Comparison of ENCODE assay signal across 21 cellular contexts in the genomic region with DNA sequence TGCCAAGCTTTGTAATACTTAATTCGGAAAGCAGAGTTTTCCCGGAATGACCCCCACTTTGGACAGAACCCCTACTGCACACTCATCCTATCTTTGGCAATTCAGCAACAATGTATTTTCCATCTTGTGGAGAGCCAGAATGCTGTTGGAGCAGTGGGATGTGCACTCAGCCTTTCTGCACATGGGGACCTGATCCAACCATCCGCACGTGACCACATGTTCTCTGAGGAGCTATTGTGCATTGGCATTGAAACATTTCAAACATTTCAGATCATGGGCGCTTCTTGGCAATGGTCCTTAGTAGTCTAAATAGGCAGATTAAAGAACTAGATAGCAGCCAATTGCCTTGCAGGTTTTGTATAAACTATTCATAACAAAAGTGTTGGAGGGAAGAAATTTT.
"Had no signal": no experiment of that assay in that cellular context is flagged by ENCODE, and none has a peak within 500 bp of the region (broad histone marks: within the 10 kb centered on the region; RNA-seq: fewer than 3 reads in every experiment).

No MANE protein-coding gene starts in this region.

- H3K27me3 ChIP-seq: esophagus squamous epithelium, gastrocnemius medialis, heart right ventricle, ovary, tibial nerve had no signal

- H3K27me3 Mint-ChIP-seq: dendritic cell treated with granulocyte-macrophage colony-stimulating factor and Interleukin-4, amounts not matched to agents 40 ng/mL and 50 ng/mL, for 4 days had no signal

- ATAC-seq: effector memory CD8-positive, alpha-beta T cell; gastrocnemius medialis; heart right ventricle; mucosa of descending colon; natural killer cell; right cardiac atrium; stimulated activated effector memory CD8-positive, alpha-beta T cell treated with anti-CD3 and anti-CD28 coated beads, Interleukin-12 subunit alpha, Interleukin-12 subunit beta, amount 100 ng/mL, for 72 hours had no signal

- H3K4me3 Mint-ChIP-seq: dendritic cell treated with granulocyte-macrophage colony-stimulating factor and Interleukin-4, amounts not matched to agents 40 ng/mL and 50 ng/mL, for 4 days; effector memory CD8-positive, alpha-beta T cell; natural killer cell; neural crest cell; stimulated activated effector memory CD8-positive, alpha-beta T cell treated with anti-CD3 and anti-CD28 coated beads, Interleukin-12 subunit alpha, Interleukin-12 subunit beta, amount 100 ng/mL, for 72 hours; stimulated activated naive CD8-positive, alpha-beta T cell treated with anti-CD3 and anti-CD28 coated beads, Interleukin-15, Interleukin-2, amounts not matched to agents 100 ng/mL and 50 ng/mL, for 24 hours had no signal

- H3K4me1 Mint-ChIP-seq: natural killer cell; stimulated activated effector memory CD8-positive, alpha-beta T cell treated with anti-CD3 and anti-CD28 coated beads, Interleukin-12 subunit alpha, Interleukin-12 subunit beta, amount 100 ng/mL, for 72 hours had no signal

- H3K36me3 Mint-ChIP-seq: natural killer cell; stimulated activated effector memory CD8-positive, alpha-beta T cell treated with anti-CD3 and anti-CD28 coated beads, Interleukin-12 subunit alpha, Interleukin-12 subunit beta, amount 100 ng/mL, for 72 hours had no signal

- H3K36me3 ChIP-seq: esophagus squamous epithelium, gastrocnemius medialis, heart right ventricle, ovary, tibial nerve had no signal

- H3K9me3 ChIP-seq: gastrocnemius medialis, ovary had no signal

- H3K27ac ChIP-seq: epithelial cell of prostate, gastrocnemius medialis, heart right ventricle, ovary had no signal

- DNase-seq: cerebellar nuclear complex; effector memory CD8-positive, alpha-beta T cell; esophagus squamous epithelium; gastrocnemius medialis; heart right ventricle; hypothalamus; kidney glomerular epithelial cell; mucosa of descending colon; natural killer cell; nucleus accumbens; ovary; right cardiac atrium; stimulated activated CD4-positive, alpha-beta T cell treated with anti-CD3 and anti-CD28 coated beads, Interleukin-4, amount 100 ng/mL, for 1 hour; stimulated activated CD8-positive, alpha-beta memory T cell treated with anti-CD3 and anti-CD28 coated beads, Interleukin-4, amount 100 ng/mL, for 48 hours had no signal

- H3K4me3 ChIP-seq: esophagus squamous epithelium, gastrocnemius medialis, heart right ventricle, mucosa of descending colon, ovary, smooth muscle cell, tibial nerve had no signal

- H3K27ac Mint-ChIP-seq: dendritic cell treated with granulocyte-macrophage colony-stimulating factor and Interleukin-4, amounts not matched to agents 40 ng/mL and 50 ng/mL, for 4 days; effector memory CD8-positive, alpha-beta T cell; natural killer cell; stimulated activated effector memory CD8-positive, alpha-beta T cell treated with anti-CD3 and anti-CD28 coated beads, Interleukin-12 subunit alpha, Interleukin-12 subunit beta, amount 100 ng/mL, for 72 hours; stimulated activated naive CD8-positive, alpha-beta T cell treated with anti-CD3 and anti-CD28 coated beads, Interleukin-15, Interleukin-2, amounts not matched to agents 100 ng/mL and 50 ng/mL, for 24 hours had no signal

- H3K9me3 Mint-ChIP-seq: dendritic cell treated with granulocyte-macrophage colony-stimulating factor and Interleukin-4, amounts not matched to agents 40 ng/mL and 50 ng/mL, for 4 days; effector memory CD8-positive, alpha-beta T cell; natural killer cell; stimulated activated effector memory CD8-positive, alpha-beta T cell treated with anti-CD3 and anti-CD28 coated beads, Interleukin-12 subunit alpha, Interleukin-12 subunit beta, amount 100 ng/mL, for 72 hours; stimulated activated naive CD8-positive, alpha-beta T cell treated with anti-CD3 and anti-CD28 coated beads, Interleukin-15, Interleukin-2, amounts not matched to agents 100 ng/mL and 50 ng/mL, for 24 hours had no signal

- H3K4me1 ChIP-seq: gastrocnemius medialis had no signal

- H3K4me2 ChIP-seq: smooth muscle cell had no signal
